8 cellular contexts compared by ENCODE assay signal in genomic region chr1:226407497-226408284, GRCh38. TPM values are rescaled to one million over a fixed set of nuclear protein-coding genes. Genes with fewer than 3 reads are reported as not detected.
DNase-seq lines count a peak whose midpoint lies in the region; ATAC-seq and TF ChIP-seq lines count a peak whose summit lies in the region.

Gene PARP1 (minus strand): TSS chr1:226408093. CDS start chr1:226407929, 164 bp downstream.

- H3K4me3 Mint-ChIP-seq in activated B cell treated with CpG ODN at 0.5 μM for 24 hours = peak within 1 kb of the TSS; percentile 98

- H3K27me3 Mint-ChIP-seq in activated B cell treated with CpG ODN at 0.5 μM for 24 hours = no peaks in the 10 kb centered on the region

- no peaks in the 10 kb centered on the region for H3K9me3 Mint-ChIP-seq in activated B cell treated with CpG ODN at 0.5 μM for 24 hours

- DNase-seq in AG10803 (ENCODE audit: low read depth) = peak; percentile 80
- DNase-seq in NCI-H345 (lab: John Stamatoyannopoulos, UW) = peak; percentile 91
- DNase-seq in activated B cell treated with CpG ODN at 0.5 μM for 24 hours = peak; percentile 95
- DNase-seq in cardiac fibroblast (ENCODE audit: low read depth in 2 of 2) = peak; percentile 93
- DNase-seq in iris pigment epithelial cell (ENCODE audit: low read depth) = peak; percentile 88
- DNase-seq in stimulated activated CD4-positive, alpha-beta T cell treated with anti-CD3 and anti-CD28 coated beads, Interleukin-12 subunit alpha, Interleukin-12 subunit beta, amount 100 ng/mL, for 4 hours = peak; percentile 84

- TF ChIP-seq CTCF in AG10803 (conservative IDR thresholded peaks at IDR 0.05; ENCODE audit: low read length) (peak; percentile 22), activated B cell treated with CpG ODN at 0.5 μM for 24 hours (IDR thresholded peaks at IDR 0.05) (peak; percentile 41), cardiac fibroblast (IDR thresholded peaks at IDR 0.05; ENCODE audit: low read depth, low read length) (no peak)

- intact Hi-C loops in activated B cell treated with CpG ODN at 0.5 μM for 24 hours (cut with micrococcal nuclease) = loop anchor here (1.0 to 5.0 kb wide), 19 partner anchors 18 to 1975 kb away; partner anchors contain the start of genes COQ8A, H3-3A, IBA57 and LBR

- in situ Hi-C loops in GM18951 (cut with MboI; ENCODE audit: low sequenced_read_pairs, unreplicated experiment) = no loop called here

- peak within 1 kb of the TSS; percentile 76 for H3K4me3 ChIP-seq in AG10803 (ENCODE audit: low read length)
- H3K4me3 ChIP-seq in cardiac fibroblast (replicated peaks in 1 of 2; ENCODE audit: low read depth in 2 of 2, low read length in 2 of 2) = peak within 1 kb of the TSS; percentile 69 to 80

- peak; percentile 80 for ATAC-seq in HG03175 (IDR thresholded peaks at IDR 0.05; ENCODE audit: unreplicated experiment)
- peak; percentile 83 for ATAC-seq in activated B cell treated with CpG ODN at 0.5 μM for 24 hours (ENCODE audit: low read depth)

- H3K36me3 Mint-ChIP-seq in activated B cell treated with CpG ODN at 0.5 μM for 24 hours (ENCODE audit: low read depth) = peaks cover 16% of the 10 kb centered on the region

- CTCF ChIA-PET in activated B cell treated with CpG ODN at 0.5 μM for 24 hours (lab: Charles Lee) = interaction anchor here (0.6 to 3.8 kb wide), 20 partner anchors 9 to 1135 kb away, joined by 3 to 22 read pairs (median 4); partner anchors contain the start of gene LIN9

- peaks cover 57% of the 10 kb centered on the region for H3K4me1 Mint-ChIP-seq in activated B cell treated with CpG ODN at 0.5 μM for 24 hours

- POLR2A ChIA-PET in activated B cell treated with CpG ODN at 0.5 μM for 24 hours (lab: Charles Lee) = interaction anchor here (0.6 to 3.9 kb wide), 29 partner anchors 9 to 940 kb away, joined by 3 to 18 read pairs (median 4); partner anchors contain the start of genes H3-3A, LIN9, PSEN2 and SDE2

- peak; percentile 87 for TF ChIP-seq POLR2A in GM18951 (IDR thresholded peaks at IDR 0.05; ENCODE audit: extremely low read depth, insufficient read depth, insufficient read length)

- peak within 1 kb of the TSS; percentile 96 for H3K27ac Mint-ChIP-seq in activated B cell treated with CpG ODN at 0.5 μM for 24 hours

RNA-seq across cellular contexts. Expression of gene PARP1, which starts in this region (rescaled TPM):
- total RNA-seq in activated B cell treated with CpG ODN at 0.5 μM for 24 hours = 232 and 260 TPM in 2 replicates

Comparison
In these comparisons a context has a peak if more than half of its experiments do, and no peak if none do; other contexts are left out.
1. Peak in every context shown above with its lines: DNase-seq, ATAC-seq and H3K4me3 ChIP-seq.